In the genomic region with DNA sequence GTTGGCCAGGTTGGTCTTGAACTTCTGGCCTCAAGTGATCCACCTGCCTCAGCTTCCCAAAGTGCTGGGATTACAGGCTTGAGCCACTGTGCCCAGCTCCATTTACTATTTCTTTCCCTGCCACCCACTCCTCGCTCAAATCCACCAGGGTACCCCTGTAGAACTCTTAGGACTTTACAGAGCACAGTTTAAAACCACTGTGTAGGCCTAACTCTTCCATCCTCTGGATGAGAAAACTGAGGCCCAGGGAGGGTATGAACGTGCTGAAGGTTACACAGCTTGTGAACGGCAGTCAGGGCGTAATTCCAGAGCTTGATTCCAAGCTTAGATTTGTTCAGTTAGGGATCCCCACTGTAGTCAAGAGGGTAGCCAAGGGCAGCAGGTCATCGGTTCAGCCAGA, we compare ENCODE assay signal across 7 cellular contexts.
DNase-seq lines count a peak whose midpoint lies in the region; ATAC-seq and TF ChIP-seq lines count a peak whose summit lies in the region.
"Not testable (repeated sequence)": the region's sequence is repeated elsewhere in the genome, so short reads cannot be mapped to it uniquely, and the experiment has no call there.

No MANE protein-coding gene starts in this region.

- TF ChIP-seq CTCF in osteocyte (IDR thresholded peaks at IDR 0.05); spleen (IDR thresholded peaks at IDR 0.05 in 8 of 11, conservative IDR thresholded peaks at IDR 0.05 in 3 of 11); type B pancreatic cell (conservative IDR thresholded peaks at IDR 0.05); upper lobe of right lung (IDR thresholded peaks at IDR 0.05): not testable (repeated sequence)

- not testable (repeated sequence) for H3K27me3 Mint-ChIP-seq in osteocyte (ENCODE audit: unreplicated experiment); type B pancreatic cell

- not testable (repeated sequence) for H3K36me3 ChIP-seq in spleen, upper lobe of right lung

- H3K4me1 Mint-ChIP-seq in osteocyte (ENCODE audit: unreplicated experiment); type B pancreatic cell (ENCODE audit: unreplicated experiment): not testable (repeated sequence)

- not testable (repeated sequence) for H3K4me3 Mint-ChIP-seq in osteocyte (ENCODE audit: unreplicated experiment); type B pancreatic cell

- TF ChIP-seq POLR2A in spleen (IDR thresholded peaks at IDR 0.05) = not testable (repeated sequence)

- not testable (repeated sequence) for H3K36me3 Mint-ChIP-seq in osteocyte (ENCODE audit: unreplicated experiment); type B pancreatic cell

- 64 to 72% (median 70%) methylated on average over 5 of the region's 5 CpGs for WGBS in spleen, 5 donors

- DNase-seq in cardiac septum (ENCODE audit: low spot score) (peak; percentile 36), mesenteric fat pad (ENCODE audit: low spot score) (peak; percentile 55), osteocyte (ENCODE audit: extremely low spot score, unreplicated experiment) (peak; percentile 85), spleen (peak; percentile 59), type B pancreatic cell (ENCODE audit: extremely low spot score, unreplicated experiment) (peak; percentile 49)
- not testable (repeated sequence) for DNase-seq in stimulated activated naive CD8-positive, alpha-beta T cell treated with anti-CD3 and anti-CD28 coated beads, Interleukin-15, Interleukin-2, amounts not matched to agents 100 U/mL and 50 U/mL, for 24 hours; upper lobe of right lung

- peaks cover 0 to 23% (median 0%) of the 10 kb centered on the region in 8 donors for H3K9me3 ChIP-seq in spleen
- not testable (repeated sequence) for H3K9me3 ChIP-seq in upper lobe of right lung

- ATAC-seq in stimulated activated naive CD8-positive, alpha-beta T cell treated with anti-CD3 and anti-CD28 coated beads, Interleukin-15, Interleukin-2, amounts not matched to agents 100 U/mL and 50 U/mL, for 24 hours = peak; percentile 37
- ATAC-seq in upper lobe of right lung = peak; percentile 5

- H3K4me3 ChIP-seq in spleen, upper lobe of right lung: not testable (repeated sequence)

- H3K9me3 Mint-ChIP-seq in osteocyte (ENCODE audit: unreplicated experiment) = peaks cover 21% of the 10 kb centered on the region
- not testable (repeated sequence) for H3K9me3 Mint-ChIP-seq in type B pancreatic cell

- H3K27me3 ChIP-seq in spleen (replicated peaks in 1 of 7); upper lobe of right lung: not testable (repeated sequence)

- H3K4me1 ChIP-seq in spleen, upper lobe of right lung: not testable (repeated sequence)

- not testable (repeated sequence) for H3K27ac ChIP-seq in spleen, upper lobe of right lung

- not testable (repeated sequence) for H3K27ac Mint-ChIP-seq in osteocyte (ENCODE audit: unreplicated experiment); type B pancreatic cell

- intact Hi-C loops in cardiac septum (cut with DNase I); spleen (cut with DNase I; ENCODE audit: low total_unique reads); upper lobe of right lung (cut with DNase I): not testable (repeated sequence)
